9 cellular contexts compared by ENCODE assay signal in the genomic region with DNA sequence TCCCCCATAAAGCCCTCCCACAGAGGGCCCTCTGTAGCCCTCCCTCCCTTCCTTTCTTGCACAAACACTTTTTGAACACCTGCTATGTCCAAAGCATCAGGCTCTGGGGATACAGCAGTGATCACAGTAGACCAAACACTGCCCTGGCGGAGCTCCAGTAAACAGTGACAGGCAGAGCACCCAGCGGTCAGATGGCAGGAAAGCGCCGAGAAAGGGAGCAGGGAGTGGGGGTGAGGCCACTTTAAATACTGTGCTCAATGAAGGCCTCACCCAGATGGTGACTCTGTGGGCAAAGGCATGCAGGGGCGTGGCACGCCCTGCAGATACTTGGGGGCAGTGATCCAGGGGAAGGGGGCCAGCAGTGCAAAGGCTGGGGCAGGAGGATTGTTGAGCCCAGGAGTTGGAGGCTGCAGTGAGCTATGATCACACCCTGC. TPM values are rescaled to one million over a fixed set of nuclear protein-coding genes. Genes with fewer than 3 reads are reported as not detected.
A peak's percentile ranks its signal among the peaks of the same experiment; 100 is the strongest.
DNase-seq lines count a peak whose midpoint lies in the region; ATAC-seq and TF ChIP-seq lines count a peak whose summit lies in the region.
"Had no signal": no experiment of that assay in that cellular context is flagged by ENCODE, and none has a peak within 500 bp of the region (broad histone marks: within the 10 kb centered on the region; RNA-seq: fewer than 3 reads in every experiment).

No MANE protein-coding gene starts in this region.

- no peaks in the 10 kb centered on the region for H3K9me3 Mint-ChIP-seq in CD8-positive, alpha-beta T cell
- H3K9me3 Mint-ChIP-seq: T-helper 1 cell treated with Interleukin-12 subunit alpha and Interleukin-12 subunit beta and Interleukin-4 antibody, amounts not matched to agents 30 μg/mL and 1 μg/mL, for 36 hours had no signal

- CTCF ChIA-PET in CD8-positive, alpha-beta T cell (lab: Charles Lee), result interaction anchor here (0.6 to 1.9 kb wide), 5 partner anchors 11 to 202 kb away, joined by 3 to 11 read pairs (median 4); no protein-coding TSS in a partner anchor

- no peak overlapping the region for H3K4me3 Mint-ChIP-seq in CD8-positive, alpha-beta T cell
- H3K4me3 Mint-ChIP-seq in T-helper 17 cell, result no peak overlapping the region
- H3K4me3 Mint-ChIP-seq: T-helper 1 cell treated with Interleukin-12 subunit alpha and Interleukin-12 subunit beta and Interleukin-4 antibody, amounts not matched to agents 30 μg/mL and 1 μg/mL, for 36 hours had no signal

- H3K4me1 ChIP-seq in CD8-positive, alpha-beta T cell (ENCODE audit: insufficient read depth, low read length), result peaks cover 39% of the 10 kb centered on the region
- no peaks in the 10 kb centered on the region for H3K4me1 ChIP-seq in HAP-1

- H3K36me3 ChIP-seq in CD8-positive, alpha-beta T cell (ENCODE audit: insufficient read depth, low read length), result peaks cover 40% of the 10 kb centered on the region
- H3K36me3 ChIP-seq in brain microvascular endothelial cell (replicated peaks) (no peaks in the 10 kb centered on the region), HAP-1 (replicated peaks) (no peaks in the 10 kb centered on the region)

- peak overlapping the region; percentile 85 for H3K27ac Mint-ChIP-seq in CD8-positive, alpha-beta T cell
- peak overlapping the region; percentile 92 for H3K27ac Mint-ChIP-seq in T-helper 17 cell
- H3K27ac Mint-ChIP-seq: T-helper 1 cell treated with Interleukin-12 subunit alpha and Interleukin-12 subunit beta and Interleukin-4 antibody, amounts not matched to agents 30 μg/mL and 1 μg/mL, for 36 hours had no signal

- POLR2A ChIA-PET in CD8-positive, alpha-beta T cell (lab: Charles Lee), result interaction anchor here (0.6 to 1.2 kb wide), 4 partner anchors 9 to 139 kb away, joined by 3 to 4 read pairs (median 4); partner anchors contain the start of gene ICAM2

- TF ChIP-seq CTCF in CD8-positive, alpha-beta T cell (IDR thresholded peaks at IDR 0.05), result no peak
- no peak for TF ChIP-seq CTCF in brain microvascular endothelial cell (IDR thresholded peaks at IDR 0.05; ENCODE audit: low read depth, low read length, missing control alignments)

- H3K36me3 Mint-ChIP-seq in CD8-positive, alpha-beta T cell, result peaks cover 76% of the 10 kb centered on the region
- H3K36me3 Mint-ChIP-seq in T-helper 17 cell (ENCODE audit: low read depth), result no peaks in the 10 kb centered on the region

- H3K4me3 ChIP-seq in CD8-positive, alpha-beta T cell (ENCODE audit: low read depth, low read length), result no peak overlapping the region
- H3K4me3 ChIP-seq in brain microvascular endothelial cell (ENCODE audit: low read depth, low read length), result no peak overlapping the region
- H3K4me3 ChIP-seq in HAP-1, result no peak overlapping the region

- no peak for DNase-seq in CD8-positive, alpha-beta T cell
- DNase-seq in HUDEP-2 (lab: John Stamatoyannopoulos, UW; ENCODE audit: unreplicated experiment in 76 of 76) (peak in 72 of 76 experiments; percentile 31 to 88 (median 75)), T-helper 17 cell (no peak), mesenteric fat pad (ENCODE audit: low spot score) (peak; percentile 85), amygdala (lab: John Stamatoyannopoulos, UW) (no peak), brain microvascular endothelial cell (no peak), HAP-1 (ENCODE audit: low spot score in 2 of 2) (no peak)

- intact Hi-C loops in CD8-positive, alpha-beta T cell (cut with DNase I, micrococcal nuclease), result no loop called here

- no peaks in the 10 kb centered on the region for H3K9me3 ChIP-seq in CD8-positive, alpha-beta T cell (ENCODE audit: low read length)
- H3K9me3 ChIP-seq in T-helper 17 cell (ENCODE audit: control insufficient read depth, low read length, poor library complexity, severe bottlenecking), result no peaks in the 10 kb centered on the region
- H3K9me3 ChIP-seq in HAP-1, result no peaks in the 10 kb centered on the region

- no peaks in the 10 kb centered on the region for H3K27me3 Mint-ChIP-seq in CD8-positive, alpha-beta T cell (ENCODE audit: low read depth)
- no peaks in the 10 kb centered on the region for H3K27me3 Mint-ChIP-seq in T-helper 17 cell

- no peak overlapping the region for H3K27ac ChIP-seq in CD8-positive, alpha-beta T cell (ENCODE audit: low read depth, low read length)
- no peak overlapping the region for H3K27ac ChIP-seq in brain microvascular endothelial cell

- ATAC-seq in CD8-positive, alpha-beta T cell, result no peak
- ATAC-seq in T-helper 17 cell (no peak), GM21619 (IDR thresholded peaks at IDR 0.05; ENCODE audit: unreplicated experiment) (no peak)

- H3K4me1 Mint-ChIP-seq in CD8-positive, alpha-beta T cell (ENCODE audit: low read depth), result peaks cover 45% of the 10 kb centered on the region
- peaks cover 40% of the 10 kb centered on the region for H3K4me1 Mint-ChIP-seq in T-helper 17 cell

- H3K27me3 ChIP-seq in CD8-positive, alpha-beta T cell (ENCODE audit: insufficient read depth, low read length), result no peaks in the 10 kb centered on the region
- H3K27me3 ChIP-seq in brain microvascular endothelial cell (replicated peaks), result no peaks in the 10 kb centered on the region
- no peaks in the 10 kb centered on the region for H3K27me3 ChIP-seq in HAP-1 (ENCODE audit: low read depth)

- in situ Hi-C loops in brain microvascular endothelial cell (cut with HindIII; ENCODE audit: low pct_ligation_motif_present, low sequenced_read_pairs) (no loop called here), HAP-1 (cut with MboI; ENCODE audit: low sequenced_read_pairs) (no loop called here)

RNA-seq across cellular contexts. Expression of gene PRR29, which starts 7.6 kb away (rescaled TPM):
- under 1 TPM; 0.24 to 0.97 TPM for total RNA-seq in CD8-positive, alpha-beta T cell
- total RNA-seq in T-helper 17 cell, result 1 to 10 TPM; 1.7 to 3.3 TPM
- total RNA-seq in mesenteric fat pad, result 0.90 TPM

RNA-seq across cellular contexts. Expression of gene ICAM2, which starts 14.7 kb away (rescaled TPM):
- total RNA-seq in CD8-positive, alpha-beta T cell, result 10 to 100 TPM; 38.0 to 38.7 TPM
- total RNA-seq in T-helper 17 cell (100 to 1,000 TPM; 113 to 115 TPM), mesenteric fat pad (75.2 TPM)

RNA-seq across cellular contexts. Expression of gene SCN4A, which starts 33.0 kb away (rescaled TPM):
- under 1 TPM in 1 of 2 experiments, not detected in 1; 0.14 TPM for total RNA-seq in CD8-positive, alpha-beta T cell
- total RNA-seq in T-helper 17 cell, result under 1 TPM; 0.02 to 0.16 TPM
- 27.1 TPM for total RNA-seq in mesenteric fat pad

Comparison
In these comparisons a context has a peak if more than half of its experiments do, and no peak if none do; other contexts are left out.
1. DNase-seq: peak in HUDEP-2 (72 of 76) and mesenteric fat pad (single experiment); none in CD8-positive, alpha-beta T cell (0 of 7), T-helper 17 cell (0 of 3), amygdala (0 of 56), brain microvascular endothelial cell (single experiment) and HAP-1 (0 of 2).
2. RNA of gene SCN4A, which starts 33.0 kb away (total RNA-seq): 27.1 TPM in mesenteric fat pad (single experiment); 0.02 to 0.16 TPM in T-helper 17 cell and 0.14 TPM in CD8-positive, alpha-beta T cell; every median in the first group is over 10 times any median in the second.